8 cellular contexts compared by ENCODE assay signal in genomic region chr11:116930177-116930576, GRCh38.
DNase-seq lines count a peak whose midpoint lies in the region; ATAC-seq and TF ChIP-seq lines count a peak whose summit lies in the region.

No MANE protein-coding gene starts in this region.

- TF ChIP-seq CTCF in OCI-LY1 (IDR thresholded peaks at IDR 0.05; ENCODE audit: low read length) (no peak), body of pancreas (IDR thresholded peaks at IDR 0.05) (no peak), upper lobe of right lung (IDR thresholded peaks at IDR 0.05) (no peak)

- H3K9me3 Mint-ChIP-seq in memory B cell, result no peaks in the 10 kb centered on the region

- H4K20me1 ChIP-seq in OCI-LY1 (ENCODE audit: insufficient read depth, low read length), result no peaks in the 10 kb centered on the region

- H3F3A ChIP-seq in OCI-LY1 (ENCODE audit: insufficient read depth, low read length), result no peaks in the 10 kb centered on the region

- no peaks in the 10 kb centered on the region for H3K9me2 ChIP-seq in OCI-LY1 (ENCODE audit: low read depth, low read length)

- H3K9ac ChIP-seq in OCI-LY1 (ENCODE audit: low read length), result peak overlapping the region; percentile 64

- H3K27ac Mint-ChIP-seq in memory B cell, result peak overlapping the region; percentile 94

- peak overlapping the region; percentile 51 for H3K4me3 ChIP-seq in OCI-LY1 (ENCODE audit: low read depth, low read length, poor library complexity, severe bottlenecking)
- no peak overlapping the region for H3K4me3 ChIP-seq in body of pancreas
- H3K4me3 ChIP-seq in upper lobe of right lung, result peak overlapping the region; percentile 0

- TF ChIP-seq POLR2A in body of pancreas (IDR thresholded peaks at IDR 0.05), result no peak

- H3K27me3 ChIP-seq in OCI-LY1 (ENCODE audit: insufficient read depth, low read length) (no peaks in the 10 kb centered on the region), body of pancreas (no peaks in the 10 kb centered on the region), upper lobe of right lung (no peaks in the 10 kb centered on the region)

- H3K27ac ChIP-seq in OCI-LY1 (ENCODE audit: low read depth, low read length, poor library complexity, severe bottlenecking) (peak overlapping the region; percentile 100), body of pancreas (peak overlapping the region in 3 of 4 donors; percentile 7 to 32 (median 22)), upper lobe of right lung (peak overlapping the region; percentile 47)

- no peaks in the 10 kb centered on the region for H3K9me3 ChIP-seq in OCI-LY1 (ENCODE audit: low read length)
- H3K9me3 ChIP-seq in body of pancreas, result no peaks in the 10 kb centered on the region
- no peaks in the 10 kb centered on the region for H3K9me3 ChIP-seq in upper lobe of right lung

- H3K4me2 ChIP-seq in OCI-LY1 (ENCODE audit: low read length), result peak overlapping the region; percentile 67

- H3K4me1 ChIP-seq in OCI-LY1 (ENCODE audit: insufficient read depth, low read length, severe bottlenecking), result peaks cover 78% of the 10 kb centered on the region
- peaks cover 18% of the 10 kb centered on the region for H3K4me1 ChIP-seq in body of pancreas
- peaks cover 25% of the 10 kb centered on the region for H3K4me1 ChIP-seq in upper lobe of right lung

- DNase-seq in Ammon's horn (ENCODE audit: low spot score) (peak; percentile 30), body of pancreas (peak in 1 of 4 donors; percentile 8), memory B cell (ENCODE audit: low spot score in 2 of 2) (no peak), upper lobe of right lung (no peak)
- DNase-seq in NK-92 treated with Interleukin-12 subunit alpha and Interleukin-12 subunit beta, amount 100 ng/mL, for 24 hours (lab: John Stamatoyannopoulos, UW), result no peak

- peaks cover 7% of the 10 kb centered on the region for H3K79me2 ChIP-seq in OCI-LY1 (ENCODE audit: insufficient read depth, low read length)

- no peaks in the 10 kb centered on the region for H3K27me3 Mint-ChIP-seq in memory B cell

- ATAC-seq in body of pancreas (no peak), memory B cell (ENCODE audit: low read depth) (peak; percentile 9), upper lobe of right lung (peak; percentile 48), HG02798 (IDR thresholded peaks at IDR 0.05; ENCODE audit: poor library complexity, unreplicated experiment) (no peak), GM21515 (IDR thresholded peaks at IDR 0.05; ENCODE audit: unreplicated experiment) (no peak)

- peak overlapping the region; percentile 84 for H3K4me3 Mint-ChIP-seq in memory B cell

- H2AFZ ChIP-seq in OCI-LY1 (ENCODE audit: low read length), result no peak overlapping the region

- WGBS in body of pancreas, 2 donors, result 28 to 34% methylated on average over 4 of the region's 4 CpGs

- peaks cover 13% of the 10 kb centered on the region for H3K36me3 Mint-ChIP-seq in memory B cell

- H3K4me1 Mint-ChIP-seq in memory B cell, result peaks cover 54% of the 10 kb centered on the region

- intact Hi-C loops in body of pancreas (cut with DNase I), result no loop called here
- intact Hi-C loops in upper lobe of right lung (cut with DNase I), result no loop called here

- H3K36me3 ChIP-seq in OCI-LY1 (ENCODE audit: insufficient read depth, low read length) (peaks cover 17% of the 10 kb centered on the region), body of pancreas (replicated peaks in 1 of 2; ENCODE audit: insufficient read depth in 1 of 2, low read depth in 2 of 2) (no peaks in the 10 kb centered on the region), upper lobe of right lung (peaks cover 19% of the 10 kb centered on the region)

Comparison
In these comparisons a context has a peak if more than half of its experiments do, and no peak if none do; other contexts are left out.
1. H3K27ac ChIP-seq: peak in every context shown above with its lines; median percentile 100 in OCI-LY1; 47 in upper lobe of right lung; 22 in body of pancreas.
2. H3K4me3 ChIP-seq: peak in OCI-LY1 (single experiment) and upper lobe of right lung (single experiment); none in body of pancreas (0 of 2).
3. ATAC-seq: peak in memory B cell (single experiment) and upper lobe of right lung (single experiment); none in body of pancreas (single experiment), HG02798 (single experiment) and GM21515 (single experiment).